ENCODE assay signal across 12 cellular contexts in the genomic region with DNA sequence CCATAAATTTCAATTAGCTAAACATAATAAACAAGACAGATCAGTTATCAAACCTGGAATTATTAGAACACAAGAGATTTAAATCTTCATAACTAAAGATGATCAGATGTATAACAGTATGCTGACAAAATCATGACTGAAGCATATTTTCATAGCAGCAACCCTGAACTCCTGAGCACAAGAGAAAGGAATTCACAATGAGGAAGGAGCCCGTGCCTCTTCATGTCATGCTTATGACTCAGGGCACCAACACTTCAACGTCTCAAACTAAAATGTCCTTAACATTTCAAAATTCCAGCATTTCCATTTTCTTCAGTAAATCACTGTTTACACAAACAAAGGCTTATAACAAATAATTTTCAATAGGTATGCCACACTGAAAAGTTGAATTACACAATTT. TPM values are rescaled to one million over a fixed set of nuclear protein-coding genes. Genes with fewer than 3 reads are reported as not detected.
DNase-seq lines count a peak whose midpoint lies in the region; ATAC-seq and TF ChIP-seq lines count a peak whose summit lies in the region.
"Had no signal": no experiment of that assay in that cellular context is flagged by ENCODE, and none has a peak within 500 bp of the region (broad histone marks: within the 10 kb centered on the region; RNA-seq: fewer than 3 reads in every experiment).

No MANE protein-coding gene starts in this region.

- H3K4me3 ChIP-seq in A673 (ENCODE audit: low read depth, low read length, poor library complexity, severe bottlenecking) = no peak overlapping the region
- H3K4me3 ChIP-seq: ascending aorta, K562 had no signal

- H3K27me3 Mint-ChIP-seq in HFFc6 (ENCODE audit: insufficient read depth) = no peaks in the 10 kb centered on the region; the same call in 1 of the 2 replicates
- H3K27me3 Mint-ChIP-seq: CD4-positive, alpha-beta T cell had no signal

- H3K36me3 Mint-ChIP-seq in HFFc6 (ENCODE audit: low read depth) = peaks cover 37% of the 10 kb centered on the region

- TF ChIP-seq CTCF in A673 (conservative IDR thresholded peaks at IDR 0.05; ENCODE audit: low read depth, low read length) = no peak
- no peak for TF ChIP-seq CTCF in HFFc6 (IDR thresholded peaks at IDR 0.05)

- no peak overlapping the region for H3K27ac ChIP-seq in A673 (ENCODE audit: low read depth, low read length, poor library complexity, severe bottlenecking)
- H3K27ac ChIP-seq: ascending aorta had no signal

- TF ChIP-seq POLR2A in erythroblast (IDR thresholded peaks at IDR 0.05; ENCODE audit: low read length) = no peak

- no peaks in the 10 kb centered on the region for H3K9me3 ChIP-seq in A673 (ENCODE audit: low read depth, low read length, poor library complexity, severe bottlenecking)
- H3K9me3 ChIP-seq: ascending aorta had no signal

- POLR2A ChIA-PET in A673 (lab: Charles Lee; ENCODE audit: low non-redundant PET) = no interaction called here

- H3K36me3 ChIP-seq in A673 (ENCODE audit: insufficient read depth, low read length, poor library complexity, severe bottlenecking) = no peaks in the 10 kb centered on the region
- H3K36me3 ChIP-seq: ascending aorta had no signal

- H3K4me1 Mint-ChIP-seq in HFFc6 (ENCODE audit: low read depth) = peaks cover 82% of the 10 kb centered on the region

- peak overlapping the region; percentile 82 for H3K4me3 Mint-ChIP-seq in HFFc6
- H3K4me3 Mint-ChIP-seq: CD4-positive, alpha-beta T cell had no signal

- intact Hi-C loops in A673 (cut with micrococcal nuclease; ENCODE audit: unreplicated experiment) = no loop called here

- BruUV-seq in A673 (replicated peaks; lab: Mats Ljungman, UMichigan) = no TSS peak

- no peaks in the 10 kb centered on the region for H3K27me3 ChIP-seq in A673 (replicated peaks; ENCODE audit: insufficient read depth, low read depth, low read length, poor library complexity)
- H3K27me3 ChIP-seq: ascending aorta had no signal

- H3K27ac Mint-ChIP-seq in HFFc6 = peak overlapping the region; percentile 84
- H3K27ac Mint-ChIP-seq: CD4-positive, alpha-beta T cell had no signal

- ATAC-seq in HG02678 (IDR thresholded peaks at IDR 0.05; ENCODE audit: unreplicated experiment) = no peak
- no peak for ATAC-seq in GM21390 (IDR thresholded peaks at IDR 0.05; ENCODE audit: unreplicated experiment)
- ATAC-seq: K562 had no signal

- no peaks in the 10 kb centered on the region for H3K9me3 Mint-ChIP-seq in HFFc6
- H3K9me3 Mint-ChIP-seq: CD4-positive, alpha-beta T cell had no signal

- H3K4me1 ChIP-seq in A673 (ENCODE audit: insufficient read depth, low read length, poor library complexity, severe bottlenecking) = peaks cover 17% of the 10 kb centered on the region

- CTCF ChIA-PET in A673 (lab: Charles Lee) = no interaction called here

- DNase-seq in A673 (ENCODE audit: low spot score) (peak; percentile 24), HFFc6 (peak; percentile 73), amniotic epithelial cell (ENCODE audit: low read depth) (peak; percentile 75), iris pigment epithelial cell (ENCODE audit: low read depth) (peak; percentile 90), NCI-H1105 treated with DMSO at 0.1 percent for 48 hours (lab: John Stamatoyannopoulos, UW) (no peak), erythroblast (lab: John Stamatoyannopoulos, UW) (no peak)
- DNase-seq: activated CD4-positive, alpha-beta T cell treated with anti-CD3 and anti-CD28 coated beads for 4 hours; CD4-positive, alpha-beta T cell had no signal

RNA-seq across cellular contexts. Expression of gene AP3B1, which starts 6.7 kb away (rescaled TPM):
- total RNA-seq in A673 (2021) = 45.3 and 52.7 TPM in 2 replicates
- total RNA-seq in HFFc6 (2021; fragmentation: NEBNext Ultra II Directional; extraction: Animal tissue kit (Norgen Biotek cat#: 25700)) = 10 to 100 TPM; 51.8 to 66.8 (median 56.6) TPM

Comparison
In these comparisons a context has a peak if more than half of its experiments do, and no peak if none do; other contexts are left out.
1. DNase-seq: peak in A673 (single experiment), HFFc6 (single experiment), amniotic epithelial cell (single experiment) and iris pigment epithelial cell (single experiment); none in NCI-H1105 treated with DMSO at 0.1 percent for 48 hours (single experiment) and erythroblast (0 of 2).